1 cellular context compared by ENCODE assay signal in genomic region chr19:8615813-8616596, GRCh38.
TF ChIP-seq lines count a peak whose summit lies in the region.

No MANE protein-coding gene starts in this region.

TF ChIP-seq in GM12878, 131 proteins besides CTCF, POLR2A, EP300 and RAD21:
- 0 out of 2 replicates have a peak, but pooled peaks have one; percentile 16 for TF ChIP-seq YY1 (IDR thresholded peaks at IDR 0.05; ENCODE audit: low read depth, low read length)
- TF ChIP-seq POLR2AphosphoS2 (IDR thresholded peaks at IDR 0.05; ENCODE audit: low read depth, low read length): no peak
- peak; percentile 31; the same call in 1 of the 2 replicates for TF ChIP-seq SMC3 (IDR thresholded peaks at IDR 0.05; ENCODE audit: borderline replicate concordance, low read length)
